1 cellular context compared by ENCODE assay signal in genomic region chr16:68494261-68494660, GRCh38. TPM values are rescaled to one million over a fixed set of nuclear protein-coding genes. Genes with fewer than 3 reads are reported as not detected.
"Had no signal": no experiment of that assay in that cellular context is flagged by ENCODE, and none has a peak within 500 bp of the region (broad histone marks: within the 10 kb centered on the region; RNA-seq: fewer than 3 reads in every experiment).

No MANE protein-coding gene starts in this region.

RNA-seq across cellular contexts. Expression of gene SMPD3, which starts 46.0 kb away (rescaled TPM):
- total RNA-seq: cardiac septum had no signal
